ENCODE assay signal across 8 cellular contexts in genomic region chr11:2532704-2533641, GRCh38.
DNase-seq lines count a peak whose midpoint lies in the region; ATAC-seq lines count a peak whose summit lies in the region.

No MANE protein-coding gene starts in this region.

- DNase-seq in NCI-H187 (lab: John Stamatoyannopoulos, UW) (peak; percentile 43 to 58), NCI-H187 treated with DMSO at 0.1 percent for 48 hours (lab: John Stamatoyannopoulos, UW) (no peak), NCI-H460 (ENCODE audit: extremely low read depth, low read depth) (peak; percentile 82), cerebellar cortex (ENCODE audit: low spot score) (peak; percentile 87), kidney glomerular epithelial cell (lab: John Stamatoyannopoulos, UW) (peak; percentile 73)
- peak; percentile 86 for DNase-seq in activated CD4-positive, alpha-beta T cell treated with anti-CD3 and anti-CD28 coated beads for 1 hour
- DNase-seq in stimulated activated CD4-positive, alpha-beta T cell treated with anti-CD3 and anti-CD28 coated beads, Interleukin-15, amount 100 ng/mL, for 24 hours = peak; percentile 96

- ATAC-seq in HG03196 (IDR thresholded peaks at IDR 0.05; ENCODE audit: unreplicated experiment) = peak; percentile 58
